19 cellular contexts compared by ENCODE assay signal in the genomic region with DNA sequence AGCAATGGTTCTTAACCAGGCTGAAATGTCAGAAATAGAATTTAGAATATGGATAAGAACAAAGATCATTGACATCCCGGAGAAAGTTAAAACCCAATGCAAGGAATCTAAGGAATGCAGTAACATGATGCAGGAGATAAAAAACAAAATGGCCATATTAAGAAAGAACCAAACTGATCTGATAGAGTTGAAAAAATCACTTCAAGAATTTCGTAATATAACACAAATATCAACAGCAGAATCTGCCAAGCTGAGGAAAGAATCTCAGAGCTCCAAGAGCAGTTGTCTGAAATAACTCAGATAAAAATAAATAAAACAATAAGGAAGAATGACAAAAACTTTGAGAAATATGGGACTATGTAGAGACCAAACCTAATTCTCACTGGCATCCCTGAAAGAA. TPM values are rescaled to one million over a fixed set of nuclear protein-coding genes. Genes with fewer than 3 reads are reported as not detected.
DNase-seq lines count a peak whose midpoint lies in the region; ATAC-seq, FAIRE-seq and TF ChIP-seq lines count a peak whose summit lies in the region.
"Had no signal": no experiment of that assay in that cellular context is flagged by ENCODE, and none has a peak within 500 bp of the region (broad histone marks: within the 10 kb centered on the region; RNA-seq: fewer than 3 reads in every experiment).

No MANE protein-coding gene starts in this region.

- intact Hi-C loops in right lobe of liver (cut with DNase I) (no loop called here), testis (cut with DNase I; ENCODE audit: low total_unique reads) (no loop called here), pancreas (cut with DNase I) (no loop called here)

- no peaks in the 10 kb centered on the region for H3K36me3 ChIP-seq in right lobe of liver
- H3K36me3 ChIP-seq in testis (ENCODE audit: low read depth, missing control alignments), result no peaks in the 10 kb centered on the region
- no peaks in the 10 kb centered on the region for H3K36me3 ChIP-seq in pancreas
- H3K36me3 ChIP-seq: BLaER1, HAP-1 had no signal

- peaks cover 50% of the 10 kb centered on the region for H3K9me3 Mint-ChIP-seq in chondrocyte (ENCODE audit: low read depth)

- peaks cover 21% of the 10 kb centered on the region for H3K4me1 Mint-ChIP-seq in chondrocyte (ENCODE audit: low read depth)
- H3K4me1 Mint-ChIP-seq: CD8-positive, alpha-beta memory T cell had no signal

- no peaks in the 10 kb centered on the region for H3K27me3 ChIP-seq in right lobe of liver
- H3K27me3 ChIP-seq in testis, result no peaks in the 10 kb centered on the region
- H3K27me3 ChIP-seq in pancreas, result no peaks in the 10 kb centered on the region
- H3K27me3 ChIP-seq: BLaER1 had no signal

- TF ChIP-seq CTCF in AG10803 (conservative IDR thresholded peaks at IDR 0.05; ENCODE audit: low read length), result no peak
- no peak for TF ChIP-seq CTCF in chondrocyte (IDR thresholded peaks at IDR 0.05)
- TF ChIP-seq CTCF in fibroblast of pulmonary artery (IDR thresholded peaks at IDR 0.05; ENCODE audit: low read length, missing control alignments), result no peak
- no peak for TF ChIP-seq CTCF in right lobe of liver (IDR thresholded peaks at IDR 0.05)
- no peak for TF ChIP-seq CTCF in testis (IDR thresholded peaks at IDR 0.05)
- no peak for TF ChIP-seq CTCF in pancreas (IDR thresholded peaks at IDR 0.05)

- H3K4me3 ChIP-seq in AG10803 (ENCODE audit: low read length) (no peak overlapping the region), fibroblast of pulmonary artery (replicated peaks; ENCODE audit: low read depth, low read length) (no peak overlapping the region), right lobe of liver (no peak overlapping the region), testis (no peak overlapping the region), pancreas (no peak overlapping the region)
- H3K4me3 ChIP-seq: BLaER1, HAP-1 had no signal

- H3K27me3 Mint-ChIP-seq in chondrocyte (ENCODE audit: low read depth), result no peaks in the 10 kb centered on the region
- H3K27me3 Mint-ChIP-seq: CD8-positive, alpha-beta memory T cell had no signal

- ATAC-seq in right lobe of liver (no peak), pancreas (no peak)
- ATAC-seq: HepG2 had no signal

- no peaks in the 10 kb centered on the region for H3K9me3 ChIP-seq in right lobe of liver
- H3K9me3 ChIP-seq in testis, result no peaks in the 10 kb centered on the region
- no peaks in the 10 kb centered on the region for H3K9me3 ChIP-seq in pancreas
- H3K9me3 ChIP-seq: BLaER1, Caco-2, HAP-1 had no signal

- FAIRE-seq in pancreas (lab: Jason Lieb, UNC), result no peak
- FAIRE-seq: HepG2, HTR-8/SVneo had no signal

- H3K27ac Mint-ChIP-seq in chondrocyte (ENCODE audit: unreplicated experiment), result peak overlapping the region; percentile 3

- H3K27ac ChIP-seq in right lobe of liver (no peak overlapping the region), testis (no peak overlapping the region), pancreas (no peak overlapping the region)
- H3K27ac ChIP-seq: 22Rv1, BLaER1 had no signal

- H3K36me3 Mint-ChIP-seq in chondrocyte (ENCODE audit: low read depth), result peaks cover 15% of the 10 kb centered on the region
- H3K36me3 Mint-ChIP-seq: CD8-positive, alpha-beta memory T cell had no signal

- no peak for TF ChIP-seq POLR2A in right lobe of liver (IDR thresholded peaks at IDR 0.05)
- no peak for TF ChIP-seq POLR2A in testis (IDR thresholded peaks at IDR 0.05)

- peak; percentile 34 for DNase-seq in AG10803 (ENCODE audit: low read depth)
- DNase-seq in HS-27A (ENCODE audit: low read depth), result peak; percentile 33
- DNase-seq in chondrocyte (ENCODE audit: low spot score), result no peak
- peak; percentile 7 for DNase-seq in fibroblast of pulmonary artery (ENCODE audit: low read depth)
- no peak for DNase-seq in activated CD4-positive, alpha-beta T cell treated with anti-CD3 and anti-CD28 coated beads, Interleukin-2, amount 50 U/mL, for 1 hour
- DNase-seq in right lobe of liver, result no peak
- DNase-seq in testis, result no peak
- no peak for DNase-seq in pancreas
- DNase-seq: AML-193; Caco-2; CD8-positive, alpha-beta memory T cell; DND-41; GOT3 had no signal

- H3K4me1 ChIP-seq in right lobe of liver (no peaks in the 10 kb centered on the region), testis (no peaks in the 10 kb centered on the region), pancreas (no peaks in the 10 kb centered on the region)
- H3K4me1 ChIP-seq: BLaER1, Caco-2, HAP-1 had no signal

- WGBS in right lobe of liver (ENCODE audit: insufficient coverage, low coverage, low lambda C conversion rate, missing lambda C conversion rate), result 28% methylated on average over 2 of the region's 2 CpGs
- 57 to 71% methylated on average over 2 of the region's 2 CpGs for WGBS in testis, 2 donors
- 66 to 71% methylated on average over 2 of the region's 2 CpGs for WGBS in pancreas, 2 donors

- H3K4me3 Mint-ChIP-seq in chondrocyte (ENCODE audit: unreplicated experiment), result peak overlapping the region; percentile 28
- H3K4me3 Mint-ChIP-seq: CD8-positive, alpha-beta memory T cell had no signal

RNA-seq across cellular contexts. Expression of a gene that starts 37.8 kb away (rescaled TPM):
- total RNA-seq in chondrocyte (1.6 to 1.7 TPM in 2 of 3 replicates, not detected in the other), right lobe of liver (not detected), testis (1 to 10 TPM in 1 of 2 donors, under 1 TPM in 1; 0.50 to 1.3 TPM), pancreas (not detected)
- polyA plus RNA-seq in testis (ENCODE audit: insufficient read depth, low read depth, low replicate concordance) (1.1 TPM), pancreas (not detected)
- total RNA-seq: A673; CD8-positive, alpha-beta memory T cell; HepG2 had no signal
- polyA plus RNA-seq: CD8-positive, alpha-beta memory T cell; HepG2 had no signal

Comparison
In these comparisons a context has a peak if more than half of its experiments do, and no peak if none do; other contexts are left out.
1. DNase-seq: peak in AG10803 (single experiment), HS-27A (single experiment) and fibroblast of pulmonary artery (single experiment); none in chondrocyte (single experiment), activated CD4-positive, alpha-beta T cell treated with anti-CD3 and anti-CD28 coated beads, Interleukin-2, amount 50 U/mL, for 1 hour (single experiment), right lobe of liver (0 of 3), testis (single experiment) and pancreas (0 of 6).